In genomic region chr2:143263045-143263625, GRCh38 we compare ENCODE assay signal across 12 cellular contexts.
DNase-seq lines count a peak whose midpoint lies in the region; ATAC-seq and TF ChIP-seq lines count a peak whose summit lies in the region.
"Had no signal": no experiment of that assay in that cellular context is flagged by ENCODE, and none has a peak within 500 bp of the region (broad histone marks: within the 10 kb centered on the region; RNA-seq: fewer than 3 reads in every experiment).

No MANE protein-coding gene starts in this region.

- CTCF ChIA-PET in MCF 10A (lab: Yijun Ruan, JAX) = interaction anchor here (0.6 to 6.3 kb wide), 4 partner anchors 8 to 101 kb away, joined by 4 to 72 read pairs (median 6); no protein-coding TSS in a partner anchor
- CTCF ChIA-PET in PC-3 (lab: Charles Lee) = no interaction called here

- H3K4me3 ChIP-seq in breast epithelium (no peak overlapping the region), PC-3 (ENCODE audit: low read length) (no peak overlapping the region), upper lobe of right lung (no peak overlapping the region)
- H3K4me3 ChIP-seq: dorsolateral prefrontal cortex, testis had no signal

- H3K27ac Mint-ChIP-seq in MCF 10A (ENCODE audit: low read depth, unreplicated experiment) (no peak overlapping the region), endothelial cell (ENCODE audit: unreplicated experiment) (no peak overlapping the region)

- no peak overlapping the region for H3K9ac ChIP-seq in PC-3 (ENCODE audit: low read length)

- no peaks in the 10 kb centered on the region for H3F3A ChIP-seq in PC-3 (ENCODE audit: low read length, unreplicated experiment)

- DNase-seq in MCF 10A (ENCODE audit: unreplicated experiment) = peak; percentile 9
- DNase-seq in breast epithelium (ENCODE audit: low spot score in 2 of 2) = no peak
- peak; percentile 15 for DNase-seq in PC-3
- no peak for DNase-seq in endothelial cell (ENCODE audit: low spot score)
- no peak for DNase-seq in upper lobe of right lung
- DNase-seq in UCSD-AML1 (lab: John Stamatoyannopoulos, UW; ENCODE audit: unreplicated experiment) = no peak
- DNase-seq in activated gamma-delta T cell treated with Interleukin-2 at 50 U/mL for 16 hours = no peak
- DNase-seq in NCI-H345 (lab: John Stamatoyannopoulos, UW) = no peak
- DNase-seq: activated CD4-positive, CD25-positive, alpha-beta regulatory T cell; dorsolateral prefrontal cortex; stimulated activated CD4-positive, alpha-beta T cell treated with anti-CD3 and anti-CD28 coated beads, Interleukin-12 subunit alpha, Interleukin-12 subunit beta, amount 100 ng/mL, for 4 hours; testis had no signal

- POLR2A ChIA-PET in MCF 10A (lab: Yijun Ruan, JAX) = no interaction called here
- POLR2A ChIA-PET in PC-3 (lab: Charles Lee; ENCODE audit: unreplicated experiment) = no interaction called here

- H2AFZ ChIP-seq in PC-3 (ENCODE audit: low read length) = no peak overlapping the region

- no peak for TF ChIP-seq POLR2A in breast epithelium (IDR thresholded peaks at IDR 0.05)

- H3K9me3 ChIP-seq in breast epithelium (no peaks in the 10 kb centered on the region), PC-3 (ENCODE audit: low read length) (no peaks in the 10 kb centered on the region), upper lobe of right lung (no peaks in the 10 kb centered on the region)
- H3K9me3 ChIP-seq: testis had no signal

- H3K27me3 Mint-ChIP-seq in MCF 10A (ENCODE audit: insufficient read depth, unreplicated experiment) (no peaks in the 10 kb centered on the region), endothelial cell (ENCODE audit: unreplicated experiment) (no peaks in the 10 kb centered on the region)

- H3K36me3 Mint-ChIP-seq in MCF 10A (ENCODE audit: insufficient read depth, unreplicated experiment) = peaks cover 5% of the 10 kb centered on the region
- H3K36me3 Mint-ChIP-seq in endothelial cell (ENCODE audit: low read depth, unreplicated experiment) = no peaks in the 10 kb centered on the region

- peaks cover 23% of the 10 kb centered on the region for H3K4me1 Mint-ChIP-seq in MCF 10A (ENCODE audit: insufficient read depth, unreplicated experiment)
- peaks cover 14% of the 10 kb centered on the region for H3K4me1 Mint-ChIP-seq in endothelial cell (ENCODE audit: unreplicated experiment)

- intact Hi-C loops in MCF 10A (cut with micrococcal nuclease) (no loop called here), breast epithelium (cut with DNase I; ENCODE audit: low total_unique reads) (no loop called here), PC-3 (cut with micrococcal nuclease) (no loop called here), upper lobe of right lung (cut with DNase I) (no loop called here)

- H3K9me2 ChIP-seq in PC-3 (replicated peaks; ENCODE audit: low read length) = no peaks in the 10 kb centered on the region

- H3K27me3 ChIP-seq in breast epithelium = no peaks in the 10 kb centered on the region
- no peaks in the 10 kb centered on the region for H3K27me3 ChIP-seq in PC-3 (ENCODE audit: low read length)
- no peaks in the 10 kb centered on the region for H3K27me3 ChIP-seq in upper lobe of right lung
- H3K27me3 ChIP-seq: dorsolateral prefrontal cortex, testis had no signal

- H3K4me3 Mint-ChIP-seq in MCF 10A (ENCODE audit: unreplicated experiment) (no peak overlapping the region), endothelial cell (ENCODE audit: unreplicated experiment) (no peak overlapping the region)

- no peaks in the 10 kb centered on the region for H3K36me3 ChIP-seq in breast epithelium
- H3K36me3 ChIP-seq in PC-3 (ENCODE audit: low read depth, low read length) = no peaks in the 10 kb centered on the region
- no peaks in the 10 kb centered on the region for H3K36me3 ChIP-seq in upper lobe of right lung

- no peaks in the 10 kb centered on the region for H3K79me2 ChIP-seq in PC-3 (ENCODE audit: low read length)

- BruUV-seq in MCF 10A (replicated peaks; lab: Mats Ljungman, UMichigan) (no TSS peak), PC-3 (replicated peaks; lab: Mats Ljungman, UMichigan) (no TSS peak)

- no peaks in the 10 kb centered on the region for H3K9me3 Mint-ChIP-seq in MCF 10A (ENCODE audit: unreplicated experiment)
- H3K9me3 Mint-ChIP-seq in endothelial cell (ENCODE audit: unreplicated experiment) = no peaks in the 10 kb centered on the region

- no peak overlapping the region for H3K27ac ChIP-seq in breast epithelium
- H3K27ac ChIP-seq in PC-3 (ENCODE audit: low read length) = no peak overlapping the region
- peak overlapping the region; percentile 6 for H3K27ac ChIP-seq in upper lobe of right lung
- H3K27ac ChIP-seq: dorsolateral prefrontal cortex, testis had no signal

- TF ChIP-seq CTCF in MCF 10A (IDR thresholded peaks at IDR 0.05; ENCODE audit: unreplicated experiment) = no peak
- TF ChIP-seq CTCF in breast epithelium (IDR thresholded peaks at IDR 0.05) = no peak
- TF ChIP-seq CTCF in PC-3 (conservative IDR thresholded peaks at IDR 0.05; ENCODE audit: low read depth, low read length) = peak; percentile 44; the same call in 1 of the 2 replicates
- TF ChIP-seq CTCF in endothelial cell (IDR thresholded peaks at IDR 0.05; ENCODE audit: unreplicated experiment) = peak; percentile 39
- TF ChIP-seq CTCF in upper lobe of right lung (IDR thresholded peaks at IDR 0.05) = no peak

- no peaks in the 10 kb centered on the region for H3K4me1 ChIP-seq in breast epithelium
- H3K4me1 ChIP-seq in PC-3 (ENCODE audit: insufficient read depth, low read length) = no peaks in the 10 kb centered on the region
- peaks cover 11% of the 10 kb centered on the region for H3K4me1 ChIP-seq in upper lobe of right lung
- H3K4me1 ChIP-seq: testis had no signal

- no peaks in the 10 kb centered on the region for H4K20me1 ChIP-seq in PC-3 (ENCODE audit: low read length)

- no peak for ATAC-seq in PC-3
- peak; percentile 52 for ATAC-seq in upper lobe of right lung

- no peak overlapping the region for H3K4me2 ChIP-seq in PC-3 (ENCODE audit: low read length)

Comparison
In these comparisons a context has a peak if more than half of its experiments do, and no peak if none do; other contexts are left out.
1. DNase-seq: peak in MCF 10A (single experiment) and PC-3 (single experiment); none in breast epithelium (0 of 2), endothelial cell (single experiment), upper lobe of right lung (single experiment), UCSD-AML1 (single experiment), activated gamma-delta T cell treated with Interleukin-2 at 50 U/mL for 16 hours (single experiment) and NCI-H345 (single experiment).
2. CTCF ChIP-seq: peak in PC-3 (single experiment) and endothelial cell (single experiment); none in MCF 10A (single experiment), breast epithelium (0 of 3) and upper lobe of right lung (single experiment).